ENCODE assay signal across 24 cellular contexts in the genomic region with DNA sequence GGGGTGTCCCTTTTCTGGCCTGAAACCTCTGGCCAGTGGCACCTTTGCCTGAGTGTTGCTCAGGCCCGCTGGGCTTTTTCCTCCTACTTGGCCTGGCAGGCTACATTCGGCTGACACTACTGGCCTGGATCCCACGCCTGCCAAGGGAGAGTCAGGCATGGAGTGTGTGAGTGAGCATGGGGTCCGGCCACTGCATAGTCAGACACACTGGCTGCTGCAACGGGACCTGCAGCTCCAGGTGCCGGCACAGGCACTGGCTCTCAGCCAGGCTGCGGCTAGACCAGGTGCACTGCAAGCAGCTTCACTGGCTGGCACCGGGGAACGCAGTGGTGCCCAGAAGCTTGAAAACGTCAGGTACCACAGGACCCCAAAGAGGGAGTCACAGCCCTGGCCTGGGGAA.
DNase-seq lines count a peak whose midpoint lies in the region; ATAC-seq, FAIRE-seq and TF ChIP-seq lines count a peak whose summit lies in the region.
"Had no signal": no experiment of that assay in that cellular context is flagged by ENCODE, and none has a peak within 500 bp of the region (broad histone marks: within the 10 kb centered on the region; RNA-seq: fewer than 3 reads in every experiment).

No MANE protein-coding gene starts in this region.

- no peak for FAIRE-seq in small intestine (lab: Jason Lieb, UNC)
- FAIRE-seq: endometrium, G401.6 had no signal

- H3K9me3 ChIP-seq in lower lobe of right lung (no peaks in the 10 kb centered on the region), small intestine (ENCODE audit: control insufficient read depth, low read depth) (no peaks in the 10 kb centered on the region)
- H3K9me3 ChIP-seq: prostate gland had no signal

- CTCF ChIA-PET in WTC11 (lab: Charles Lee) = interaction anchor here (0.8 to 2.4 kb wide), 2 partner anchors 41 to 113 kb away, joined by 3 to 18 read pairs; no protein-coding TSS in a partner anchor

- H3K4me1 ChIP-seq in lower lobe of right lung (no peaks in the 10 kb centered on the region), small intestine (ENCODE audit: control insufficient read depth in 2 of 2, insufficient read depth in 1 of 2, low read depth in 1 of 2, low read length in 1 of 2) (peaks cover 0 to 4% of the 10 kb centered on the region in 2 donors)
- H3K4me1 ChIP-seq: prostate gland had no signal

- ATAC-seq in WTC11 (0 out of 2 replicates have a peak, but pooled peaks have one; percentile 32), lower lobe of right lung (peak in 1 of 2 donors; percentile 27), HG02938 (IDR thresholded peaks at IDR 0.05; ENCODE audit: unreplicated experiment) (no peak)
- ATAC-seq: CD8-positive, alpha-beta T cell had no signal

- POLR2A ChIA-PET in WTC11 (lab: Charles Lee) = no interaction called here

- WGBS in small intestine, 3 donors = 22 to 62% (median 43%) methylated on average over 10 of the region's 10 CpGs

- no peaks in the 10 kb centered on the region for H3K36me3 ChIP-seq in lower lobe of right lung
- no peaks in the 10 kb centered on the region for H3K36me3 ChIP-seq in small intestine (ENCODE audit: control insufficient read depth in 2 of 2, insufficient read depth in 2 of 2, low read length in 2 of 2)
- H3K36me3 ChIP-seq: cardiac muscle cell, prostate gland had no signal

- intact Hi-C loops in lower lobe of right lung (cut with DNase I) = no loop called here

- DNase-seq in NCI-H2107 (lab: John Stamatoyannopoulos, UW) = peak; percentile 9
- DNase-seq in NCI-H2107 treated with DMSO at 0.1 percent for 48 hours (lab: John Stamatoyannopoulos, UW; ENCODE audit: unreplicated experiment) = no peak
- no peak for DNase-seq in WTC11 (ENCODE audit: low spot score)
- peak; percentile 39 for DNase-seq in lower lobe of right lung
- DNase-seq in small intestine = peak; percentile 38
- no peak for DNase-seq in activated CD8-positive, alpha-beta memory T cell treated with anti-CD3 and anti-CD28 coated beads, Interleukin-2, amount 50 U/mL, for 48 hours
- DNase-seq in DMS153 (lab: John Stamatoyannopoulos, UW) = no peak
- DNase-seq: 8988T; activated CD4-positive, alpha-beta T cell treated with anti-CD3 and anti-CD28 coated beads, Interleukin-2, amount 50 U/mL, for 1 hour; CD8-positive, alpha-beta T cell; dermis blood vessel endothelial cell; islet precursor cell; KBM-7; midbrain; NCI-H2227 treated with DMSO at 0.1 percent for 48 hours; stimulated activated CD4-positive, alpha-beta T cell treated with anti-CD3 and anti-CD28 coated beads, Interleukin-1b, Interleukin-23, amount 100 ng/mL, for 48 hours; T-helper 9 cell had no signal

- H3K4me3 Mint-ChIP-seq in WTC11 = no peak overlapping the region
- H3K4me3 Mint-ChIP-seq: activated naive CD4-positive, alpha-beta T cell treated with anti-CD3 and anti-CD28 coated beads, Interleukin-2, amount 50 U/mL, for 24 hours; CD8-positive, alpha-beta T cell had no signal

- TF ChIP-seq CTCF in WTC11 (IDR thresholded peaks at IDR 0.05) = no peak
- TF ChIP-seq CTCF in lower lobe of right lung (IDR thresholded peaks at IDR 0.05) = no peak

- no peaks in the 10 kb centered on the region for H3K9me3 Mint-ChIP-seq in WTC11
- H3K9me3 Mint-ChIP-seq: CD8-positive, alpha-beta T cell had no signal

- H3K27ac Mint-ChIP-seq in WTC11 = 0 out of 2 replicates have a peak overlapping the region, but pooled peaks have one; percentile 57
- H3K27ac Mint-ChIP-seq: activated naive CD4-positive, alpha-beta T cell treated with anti-CD3 and anti-CD28 coated beads, Interleukin-2, amount 50 U/mL, for 24 hours; CD8-positive, alpha-beta T cell had no signal

- H3K27me3 Mint-ChIP-seq in WTC11 (ENCODE audit: low read depth) = no peaks in the 10 kb centered on the region
- H3K27me3 Mint-ChIP-seq: activated naive CD4-positive, alpha-beta T cell treated with anti-CD3 and anti-CD28 coated beads, Interleukin-2, amount 50 U/mL, for 24 hours had no signal

- no peak overlapping the region for H3K27ac ChIP-seq in lower lobe of right lung
- no peak overlapping the region for H3K27ac ChIP-seq in small intestine (ENCODE audit: low read depth in 1 of 2, low read length in 1 of 2)
- H3K27ac ChIP-seq: cardiac muscle cell, prostate gland, skin epidermis had no signal

- no peaks in the 10 kb centered on the region for H3K36me3 Mint-ChIP-seq in WTC11
- H3K36me3 Mint-ChIP-seq: activated naive CD4-positive, alpha-beta T cell treated with anti-CD3 and anti-CD28 coated beads, Interleukin-2, amount 50 U/mL, for 24 hours; CD8-positive, alpha-beta T cell had no signal

- H3K27me3 ChIP-seq in lower lobe of right lung (ENCODE audit: low read depth) (no peaks in the 10 kb centered on the region), small intestine (ENCODE audit: control insufficient read depth in 2 of 2, insufficient read depth in 2 of 2, low read length in 2 of 2) (no peaks in the 10 kb centered on the region)
- H3K27me3 ChIP-seq: cardiac muscle cell had no signal

- no peaks in the 10 kb centered on the region for H3K4me1 Mint-ChIP-seq in WTC11
- H3K4me1 Mint-ChIP-seq: activated naive CD4-positive, alpha-beta T cell treated with anti-CD3 and anti-CD28 coated beads, Interleukin-2, amount 50 U/mL, for 24 hours had no signal

- H3K4me3 ChIP-seq in lower lobe of right lung (no peak overlapping the region), small intestine (ENCODE audit: low read depth in 1 of 2, low read length in 2 of 2) (no peak overlapping the region)
- H3K4me3 ChIP-seq: cardiac muscle cell, prostate gland, skin epidermis had no signal

TF ChIP-seq in WTC11, 78 proteins besides CTCF, POLR2A, EP300 and RAD21:
- no peak for TF ChIP-seq TP53 (CRISPR knock-in tag; IDR thresholded peaks at IDR 0.05)

Comparison
In these comparisons a context has a peak if more than half of its experiments do, and no peak if none do; other contexts are left out.
1. DNase-seq: peak in NCI-H2107 (single experiment), lower lobe of right lung (single experiment) and small intestine (single experiment); none in NCI-H2107 treated with DMSO at 0.1 percent for 48 hours (single experiment), WTC11 (single experiment), activated CD8-positive, alpha-beta memory T cell treated with anti-CD3 and anti-CD28 coated beads, Interleukin-2, amount 50 U/mL, for 48 hours (single experiment) and DMS153 (single experiment).